Comparison of ENCODE assay signal across 8 cellular contexts in genomic region chr19:46860846-46861690, GRCh38. TPM values are rescaled to one million over a fixed set of nuclear protein-coding genes. Genes with fewer than 3 reads are reported as not detected.
DNase-seq lines count a peak whose midpoint lies in the region; ATAC-seq, FAIRE-seq and TF ChIP-seq lines count a peak whose summit lies in the region.

TSS of gene ARHGAP35 (plus strand) at chr19:46860997. CDS start at chr19:46918676, 57,679 bp downstream.

- TF ChIP-seq POLR2A in GM12892 (IDR thresholded peaks at IDR 0.05; ENCODE audit: low read depth, low read length), result no peak

- no peak for TF ChIP-seq CTCF in chondrocyte (IDR thresholded peaks at IDR 0.05)

- H3K4me3 Mint-ChIP-seq in chondrocyte (ENCODE audit: unreplicated experiment), result peak within 1 kb of the TSS; percentile 76

- ATAC-seq in HG03039 (IDR thresholded peaks at IDR 0.05; ENCODE audit: unreplicated experiment) (peak; percentile 5), left colon (peak; percentile 59), GM18511 (IDR thresholded peaks at IDR 0.05; ENCODE audit: unreplicated experiment) (no peak)

- H3K27ac Mint-ChIP-seq in chondrocyte (ENCODE audit: unreplicated experiment), result peak within 1 kb of the TSS; percentile 96

- H3K9me3 Mint-ChIP-seq in chondrocyte (ENCODE audit: low read depth), result no peaks in the 10 kb centered on the region

- peaks cover 14% of the 10 kb centered on the region for H3K4me1 Mint-ChIP-seq in chondrocyte (ENCODE audit: low read depth)

- intact Hi-C loops in left colon (cut with DNase I, micrococcal nuclease), result loop anchor here in 1 of 2 donors (10.0 kb wide), 1 partner anchor 114 kb away; no protein-coding TSS in a partner anchor

- DNase-seq in GM12892 (ENCODE audit: insufficient read length) (peak; percentile 85), T-helper 1 cell (peak; percentile 75 to 94 (median 76)), chondrocyte (ENCODE audit: low spot score) (no peak), left colon (peak; percentile 62 to 80), DMS79 (lab: John Stamatoyannopoulos, UW) (no peak)
- peak; percentile 51 for DNase-seq in stimulated activated CD8-positive, alpha-beta memory T cell treated with anti-CD3 and anti-CD28 coated beads, Interleukin-15, amount 100 ng/mL, for 1 hour (ENCODE audit: low read depth)

- H3K36me3 Mint-ChIP-seq in chondrocyte (ENCODE audit: low read depth), result no peaks in the 10 kb centered on the region

- H3K27me3 Mint-ChIP-seq in chondrocyte (ENCODE audit: low read depth), result no peaks in the 10 kb centered on the region

- peak; percentile 14 for FAIRE-seq in GM12892 (lab: Jason Lieb, UNC)

RNA-seq across cellular contexts. Expression of gene ARHGAP35, which starts in this region (rescaled TPM):
- 11.5 TPM for polyA plus RNA-seq in GM12892 (2012; ENCODE audit: missing spikeins)
- total RNA-seq in chondrocyte, result 60.1 to 70.9 TPM (median 70.2 TPM) in 3 replicates
- 10 to 100 TPM; 65.8 to 73.1 TPM for total RNA-seq in left colon

Comparison
In these comparisons a context has a peak if more than half of its experiments do, and no peak if none do; other contexts are left out.
1. DNase-seq: peak in GM12892 (single experiment), T-helper 1 cell (5 of 5), left colon (2 of 2) and stimulated activated CD8-positive, alpha-beta memory T cell treated with anti-CD3 and anti-CD28 coated beads, Interleukin-15, amount 100 ng/mL, for 1 hour (single experiment); none in chondrocyte (single experiment) and DMS79 (single experiment).